In the genomic region with DNA sequence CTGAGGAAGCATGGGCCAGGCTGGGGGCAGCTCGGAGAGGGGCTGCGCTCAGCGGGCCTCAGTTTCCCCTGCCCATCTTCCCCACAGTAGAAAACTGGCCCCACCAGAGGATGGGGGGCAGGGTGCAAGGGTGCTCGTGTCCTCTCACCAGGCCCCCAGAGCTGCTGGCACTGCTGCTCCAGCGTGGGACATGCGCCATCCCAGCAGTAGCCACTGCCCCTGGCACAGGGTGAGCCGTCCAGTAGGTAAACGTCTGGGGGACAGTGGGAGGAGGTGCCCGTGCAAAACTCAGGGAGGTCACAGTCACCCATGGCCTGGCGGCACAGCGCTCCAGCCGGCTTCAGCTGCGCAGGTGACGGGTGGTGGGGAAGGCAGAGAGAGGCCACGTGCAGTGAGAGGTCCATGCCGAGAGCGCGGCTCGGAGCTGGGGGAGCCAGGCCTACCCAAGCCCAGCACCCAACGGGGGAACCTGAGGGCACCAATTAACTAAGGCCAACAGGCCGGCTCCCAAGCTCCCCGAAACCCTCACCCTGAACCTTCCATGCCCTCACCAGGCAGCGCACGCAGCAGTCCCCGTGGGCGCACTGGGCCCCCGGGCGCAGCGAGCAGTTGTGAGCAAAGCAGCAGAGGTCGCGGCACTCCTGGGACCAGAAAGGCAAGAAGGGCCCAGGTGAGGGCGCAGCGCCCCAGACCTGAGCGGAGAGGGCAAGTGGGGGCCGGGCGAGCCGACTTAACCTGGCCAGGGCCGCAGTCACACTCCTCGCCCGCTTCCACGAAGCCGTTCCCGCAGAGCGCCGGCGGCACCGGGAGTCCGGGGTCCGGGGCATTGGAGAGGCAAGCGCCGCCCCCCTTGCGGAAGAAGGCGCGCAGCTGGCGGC, we compare ENCODE assay signal across 17 cellular contexts. TPM values are rescaled to one million over a fixed set of nuclear protein-coding genes. Genes with fewer than 3 reads are reported as not detected.
DNase-seq lines count a peak whose midpoint lies in the region; ATAC-seq and TF ChIP-seq lines count a peak whose summit lies in the region.
"Had no signal": no experiment of that assay in that cellular context is flagged by ENCODE, and none has a peak within 500 bp of the region (broad histone marks: within the 10 kb centered on the region; RNA-seq: fewer than 3 reads in every experiment).

No MANE protein-coding gene starts in this region.

- no peaks in the 10 kb centered on the region for H3K9me3 Mint-ChIP-seq in T-cell
- H3K9me3 Mint-ChIP-seq: brain, immature natural killer cell had no signal

- ATAC-seq in lower lobe of right lung (no peak), HG03565 (IDR thresholded peaks at IDR 0.05; ENCODE audit: unreplicated experiment) (no peak), T-cell (replicated peaks in 1 of 4) (no peak)

- H3K36me3 ChIP-seq in WERI-Rb-1 (no peaks in the 10 kb centered on the region), lower lobe of right lung (no peaks in the 10 kb centered on the region)
- H3K36me3 ChIP-seq: BE2C had no signal

- CTCF ChIA-PET in T-cell (lab: Charles Lee) = no interaction called here

- H3K4me1 Mint-ChIP-seq in T-cell = peaks cover 7 to 14% (median 10%) of the 10 kb centered on the region in 3 donors

- no peak overlapping the region for H3K4me3 Mint-ChIP-seq in T-cell
- H3K4me3 Mint-ChIP-seq: brain had no signal

- H3K27ac Mint-ChIP-seq in T-cell = no peak overlapping the region
- H3K27ac Mint-ChIP-seq: brain had no signal

- no peaks in the 10 kb centered on the region for H3K9me3 ChIP-seq in WERI-Rb-1 (ENCODE audit: severe bottlenecking)
- H3K9me3 ChIP-seq in lower lobe of right lung = no peaks in the 10 kb centered on the region
- H3K9me3 ChIP-seq: BE2C, testis had no signal

- H3K27me3 ChIP-seq in WERI-Rb-1 (ENCODE audit: insufficient read depth, low read depth, severe bottlenecking) (peaks cover 45% of the 10 kb centered on the region), lower lobe of right lung (ENCODE audit: low read depth) (peaks cover 61% of the 10 kb centered on the region)
- H3K27me3 ChIP-seq: testis had no signal

- no peaks in the 10 kb centered on the region for H3K36me3 Mint-ChIP-seq in T-cell
- H3K36me3 Mint-ChIP-seq: brain, immature natural killer cell had no signal

- TF ChIP-seq CTCF in WERI-Rb-1 (IDR thresholded peaks at IDR 0.05; ENCODE audit: low read depth, low read length) (peak; percentile 18; the same call in 1 of the 2 replicates), lower lobe of right lung (IDR thresholded peaks at IDR 0.05) (no peak)

- no peak overlapping the region for H3K27ac ChIP-seq in WERI-Rb-1
- H3K27ac ChIP-seq in lower lobe of right lung = no peak overlapping the region
- H3K27ac ChIP-seq: testis had no signal

- peaks cover 14% of the 10 kb centered on the region for H3K4me1 ChIP-seq in lower lobe of right lung
- H3K4me1 ChIP-seq: BE2C had no signal

- DNase-seq in stimulated activated CD4-positive, alpha-beta T cell treated with anti-CD3 and anti-CD28 coated beads, Interleukin-15, amount 100 ng/mL, for 24 hours = peak; percentile 26
- no peak for DNase-seq in stimulated activated CD4-positive, alpha-beta T cell treated with anti-CD3 and anti-CD28 coated beads, Interleukin-4, amount 100 ng/mL, for 4 hours
- DNase-seq in WERI-Rb-1 (no peak), lower lobe of right lung (peak; percentile 42), DMS79 treated with DMSO at 0.1 percent for 48 hours (lab: John Stamatoyannopoulos, UW) (no peak), cerebellar nuclear complex (lab: John Stamatoyannopoulos, UW) (no peak), T-cell (no peak)
- DNase-seq: BE2C; effector CD8-positive, alpha-beta T cell; immature natural killer cell; NCI-H2029 treated with DMSO at 0.1 percent for 48 hours; posterior cingulate gyrus; testis had no signal

- H3K27me3 Mint-ChIP-seq in T-cell = peaks cover 37 to 65% of the 10 kb centered on the region in 2 donors

- intact Hi-C loops in lower lobe of right lung (cut with DNase I) = no loop called here

- H3K4me3 ChIP-seq in WERI-Rb-1 (ENCODE audit: low read depth, low read length) (peak overlapping the region; percentile 23), lower lobe of right lung (peak overlapping the region; percentile 11)
- H3K4me3 ChIP-seq: testis had no signal

- POLR2A ChIA-PET in T-cell (lab: Charles Lee) = no interaction called here

RNA-seq across cellular contexts. Expression of a gene that starts 9.0 kb away (rescaled TPM):
- total RNA-seq in lower lobe of right lung (not detected), T-cell (not detected)
- total RNA-seq: Daoy, mononuclear cell had no signal

RNA-seq across cellular contexts. Expression of a gene that starts 9.6 kb away (rescaled TPM):
- total RNA-seq in lower lobe of right lung = 11.7 TPM
- total RNA-seq in T-cell = not detected
- total RNA-seq: Daoy had no signal

RNA-seq across cellular contexts. Expression of a gene that starts 40.2 kb away (rescaled TPM):
- total RNA-seq in lower lobe of right lung = 114 TPM
- under 1 TPM in 3 of 5 donors, not detected in 2; 0.06 to 0.16 (median 0.12) TPM for total RNA-seq in T-cell
- total RNA-seq: Daoy had no signal

Comparison
In these comparisons a context has a peak if more than half of its experiments do, and no peak if none do; other contexts are left out.
1. DNase-seq: peak in stimulated activated CD4-positive, alpha-beta T cell treated with anti-CD3 and anti-CD28 coated beads, Interleukin-15, amount 100 ng/mL, for 24 hours (single experiment) and lower lobe of right lung (single experiment); none in stimulated activated CD4-positive, alpha-beta T cell treated with anti-CD3 and anti-CD28 coated beads, Interleukin-4, amount 100 ng/mL, for 4 hours (0 of 2), WERI-Rb-1 (single experiment), DMS79 treated with DMSO at 0.1 percent for 48 hours (single experiment), cerebellar nuclear complex (0 of 2) and T-cell (0 of 34).
2. RNA of a gene that starts 9.6 kb away (total RNA-seq): 11.7 TPM in lower lobe of right lung (single experiment); not detected in T-cell; every median in the first group is over 10 times any median in the second.
3. RNA of a gene that starts 40.2 kb away (total RNA-seq): 114 TPM in lower lobe of right lung (single experiment); 0.06 to 0.16 TPM in T-cell; every median in the first group is over 10 times any median in the second.